ENCODE assay signal across 11 cellular contexts in the genomic region with DNA sequence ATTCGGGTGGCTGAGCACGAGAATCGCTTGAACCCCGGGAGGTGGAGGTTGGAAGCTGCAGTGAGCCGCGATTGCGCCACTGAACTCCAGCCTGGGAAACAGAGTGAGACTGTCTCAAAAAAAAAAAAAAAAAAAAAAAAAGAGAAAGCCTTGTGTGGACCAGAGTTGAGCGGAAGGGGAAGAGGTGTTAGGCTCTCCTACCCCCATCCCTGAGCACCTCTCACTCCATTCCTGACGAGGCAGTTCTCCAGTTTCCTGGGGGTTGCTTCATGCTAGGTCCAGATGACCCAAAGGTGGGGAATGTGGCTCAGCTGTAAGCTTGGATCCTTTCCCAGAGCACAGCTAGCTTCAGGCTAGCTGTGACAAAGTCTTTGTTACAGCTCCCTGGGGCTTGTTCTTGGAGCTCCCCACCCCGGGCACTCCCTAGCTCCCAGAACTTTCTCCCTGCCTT. TPM values are rescaled to one million over a fixed set of nuclear protein-coding genes. Genes with fewer than 3 reads are reported as not detected.
DNase-seq lines count a peak whose midpoint lies in the region; ATAC-seq and TF ChIP-seq lines count a peak whose summit lies in the region.
"Had no signal": no experiment of that assay in that cellular context is flagged by ENCODE, and none has a peak within 500 bp of the region (broad histone marks: within the 10 kb centered on the region; RNA-seq: fewer than 3 reads in every experiment).

No MANE protein-coding gene starts in this region.

- intact Hi-C loops in heart right ventricle (cut with DNase I) = loop anchor here in 1 of 10 donors (2.0 kb wide), 1 partner anchor 34 kb away; no protein-coding TSS in a partner anchor

- no peaks in the 10 kb centered on the region for H4K20me1 ChIP-seq in SK-N-SH (ENCODE audit: insufficient read depth)

- no peak overlapping the region for H2AFZ ChIP-seq in SK-N-SH (ENCODE audit: low read depth)

- H3K27ac Mint-ChIP-seq in activated CD8-positive, alpha-beta memory T cell treated with anti-CD3 and anti-CD28 coated beads, Interleukin-2, amount 10 ng/mL, durations not matched to agents 7 days and 5 days = no peak overlapping the region
- H3K27ac Mint-ChIP-seq: activated naive CD4-positive, alpha-beta T cell treated with anti-CD3 and anti-CD28 coated beads, Interleukin-2, amount 10 ng/mL, durations not matched to agents 7 days and 5 days; type B pancreatic cell had no signal

- H3K36me3 ChIP-seq in SK-N-SH (replicated peaks in 1 of 2; ENCODE audit: control insufficient read depth in 1 of 2, insufficient read depth in 2 of 2, low read length in 1 of 2) (no peaks in the 10 kb centered on the region), heart right ventricle (no peaks in the 10 kb centered on the region)

- no peak for TF ChIP-seq CTCF in SK-N-SH (IDR thresholded peaks at IDR 0.05)
- TF ChIP-seq CTCF in heart right ventricle (IDR thresholded peaks at IDR 0.05) = no peak

- H3K9me3 Mint-ChIP-seq in activated CD8-positive, alpha-beta memory T cell treated with anti-CD3 and anti-CD28 coated beads, Interleukin-2, amount 10 ng/mL, durations not matched to agents 7 days and 5 days (ENCODE audit: low read depth) = no peaks in the 10 kb centered on the region
- H3K9me3 Mint-ChIP-seq: activated naive CD4-positive, alpha-beta T cell treated with anti-CD3 and anti-CD28 coated beads, Interleukin-2, amount 10 ng/mL, durations not matched to agents 7 days and 5 days; type B pancreatic cell had no signal

- ATAC-seq in heart right ventricle (peak in 7 of 8 donors; percentile 58 to 90 (median 79)), HG03460 (IDR thresholded peaks at IDR 0.05; ENCODE audit: unreplicated experiment) (no peak), GM18520 (IDR thresholded peaks at IDR 0.05; ENCODE audit: unreplicated experiment) (no peak), GM21529 (IDR thresholded peaks at IDR 0.05; ENCODE audit: unreplicated experiment) (no peak)
- no peak for ATAC-seq in activated CD8-positive, alpha-beta memory T cell treated with anti-CD3 and anti-CD28 coated beads, Interleukin-2, amount 10 ng/mL, durations not matched to agents 7 days and 5 days

- H3K79me2 ChIP-seq in SK-N-SH (ENCODE audit: insufficient read depth) = no peaks in the 10 kb centered on the region

- WGBS in SK-N-SH (ENCODE audit: low lambda C conversion rate) = 21% methylated on average over 7 of the region's 10 CpGs
- WGBS in heart right ventricle, 2 donors = 33 to 41% methylated on average over 10 of the region's 10 CpGs

- no peak for TF ChIP-seq EP300 in SK-N-SH (IDR thresholded peaks at IDR 0.05; ENCODE audit: borderline replicate concordance in 1 of 2, low read depth in 1 of 2, low read length in 1 of 2)

- H3K9me2 ChIP-seq in SK-N-SH = no peaks in the 10 kb centered on the region

- no peaks in the 10 kb centered on the region; a peak in 2 of 4 replicates for H3K4me1 ChIP-seq in SK-N-SH (ENCODE audit: control insufficient read depth in 1 of 2, insufficient read depth in 2 of 2, low read depth in 1 of 2, low read length in 1 of 2)
- peaks cover 0 to 7% (median 0%) of the 10 kb centered on the region in 9 donors for H3K4me1 ChIP-seq in heart right ventricle

- no peak overlapping the region for H3K27ac ChIP-seq in SK-N-SH (ENCODE audit: low read depth in 2 of 2, low read length in 1 of 2)
- no peak overlapping the region for H3K27ac ChIP-seq in heart right ventricle

- CTCF ChIA-PET in SK-N-SH (lab: Yijun Ruan, JAX) = interaction anchor here (0.6 to 0.9 kb wide), 2 partner anchors 34 to 591 kb away, joined by 3 to 5 read pairs; no protein-coding TSS in a partner anchor
- CTCF ChIA-PET in activated CD8-positive, alpha-beta memory T cell treated with anti-CD3 and anti-CD28 coated beads, Interleukin-2, amount 10 ng/mL, durations not matched to agents 7 days and 5 days (lab: Charles Lee) = no interaction called here

- H3K4me2 ChIP-seq in SK-N-SH = no peak overlapping the region

- H3K9ac ChIP-seq in SK-N-SH = no peak overlapping the region

- no peaks in the 10 kb centered on the region for H3K36me3 Mint-ChIP-seq in activated CD8-positive, alpha-beta memory T cell treated with anti-CD3 and anti-CD28 coated beads, Interleukin-2, amount 10 ng/mL, durations not matched to agents 7 days and 5 days
- H3K36me3 Mint-ChIP-seq: activated naive CD4-positive, alpha-beta T cell treated with anti-CD3 and anti-CD28 coated beads, Interleukin-2, amount 10 ng/mL, durations not matched to agents 7 days and 5 days; type B pancreatic cell had no signal

- H3K4me3 ChIP-seq in SK-N-SH (ENCODE audit: low read depth in 2 of 2, low read length in 1 of 2) (no peak overlapping the region), heart right ventricle (no peak overlapping the region), skeletal muscle cell (ENCODE audit: low read depth, low read length) (no peak overlapping the region)

- DNase-seq in HCEC 1CT = peak; percentile 87
- DNase-seq in SK-N-SH = no peak
- peak in 1 of 2 donors; percentile 38 for DNase-seq in heart right ventricle
- DNase-seq in skeletal muscle cell (ENCODE audit: low read depth) = peak; percentile 79
- no peak for DNase-seq in activated CD8-positive, alpha-beta memory T cell treated with anti-CD3 and anti-CD28 coated beads, Interleukin-2, amount 10 ng/mL, durations not matched to agents 7 days and 5 days
- DNase-seq: activated naive CD4-positive, alpha-beta T cell treated with anti-CD3 and anti-CD28 coated beads, Interleukin-2, amount 10 ng/mL, durations not matched to agents 7 days and 5 days had no signal

- H3K9me3 ChIP-seq in SK-N-SH = no peaks in the 10 kb centered on the region
- peaks cover 0 to 7% (median 0%) of the 10 kb centered on the region in 11 donors for H3K9me3 ChIP-seq in heart right ventricle

- POLR2A ChIA-PET in SK-N-SH (lab: Yijun Ruan, JAX) = no interaction called here

- H3K27me3 Mint-ChIP-seq in activated CD8-positive, alpha-beta memory T cell treated with anti-CD3 and anti-CD28 coated beads, Interleukin-2, amount 10 ng/mL, durations not matched to agents 7 days and 5 days = peaks cover 40% of the 10 kb centered on the region

- no peaks in the 10 kb centered on the region for H3F3A ChIP-seq in SK-N-SH (replicated peaks; ENCODE audit: insufficient read depth)

- TF ChIP-seq RAD21 in SK-N-SH (IDR thresholded peaks at IDR 0.05; ENCODE audit: low read length) = no peak

- H3K4me3 Mint-ChIP-seq in activated CD8-positive, alpha-beta memory T cell treated with anti-CD3 and anti-CD28 coated beads, Interleukin-2, amount 10 ng/mL, durations not matched to agents 7 days and 5 days = no peak overlapping the region
- H3K4me3 Mint-ChIP-seq: activated naive CD4-positive, alpha-beta T cell treated with anti-CD3 and anti-CD28 coated beads, Interleukin-2, amount 10 ng/mL, durations not matched to agents 7 days and 5 days; neural crest cell; type B pancreatic cell had no signal

- peaks cover 3% of the 10 kb centered on the region for H3K4me1 Mint-ChIP-seq in activated CD8-positive, alpha-beta memory T cell treated with anti-CD3 and anti-CD28 coated beads, Interleukin-2, amount 10 ng/mL, durations not matched to agents 7 days and 5 days
- H3K4me1 Mint-ChIP-seq: neural crest cell had no signal

- H3K27me3 ChIP-seq in SK-N-SH (ENCODE audit: insufficient read depth) (no peaks in the 10 kb centered on the region), heart right ventricle (no peaks in the 10 kb centered on the region)

TF ChIP-seq in SK-N-SH, 30 proteins besides CTCF, POLR2A, EP300 and RAD21 (continues in another document):
- TF ChIP-seq YY1 (IDR thresholded peaks at IDR 0.05; ENCODE audit: low read depth) (no peak), NFIC (IDR thresholded peaks at IDR 0.05; ENCODE audit: borderline replicate concordance) (peak; percentile 48; the same call in 1 of the 2 replicates), EZH2phosphoT487 (IDR thresholded peaks at IDR 0.05; ENCODE audit: borderline replicate concordance, low read depth) (no peak), RXRA (IDR thresholded peaks at IDR 0.05; ENCODE audit: borderline replicate concordance, low read depth) (no peak), PBX3 (IDR thresholded peaks at IDR 0.05) (peak; percentile 17; the same call in 1 of the 2 replicates), MXI1 (IDR thresholded peaks at IDR 0.05; ENCODE audit: low read depth, low read length) (no peak)

RNA-seq across cellular contexts. Expression of gene DNAL4, which starts 8.8 kb away (rescaled TPM):
- polyA plus RNA-seq in SK-N-SH (2012; rRNA removed) (15.1 and 17.6 TPM in 2 replicates), heart right ventricle (10 to 100 TPM in 1 of 2 donors, 1 to 10 TPM in 1; 7.7 to 10.7 TPM)
- 10.3 and 13.3 TPM in 2 replicates for polyA plus RNA-seq in SK-N-SH (2012; cell fraction: cytosol; rRNA removed)
- polyA plus RNA-seq in SK-N-SH (2012; cell fraction: nucleus; rRNA removed) = 6.8 and 7.1 TPM in 2 replicates
- 10 to 100 TPM in 4 of 10 donors, 1 to 10 TPM in 6; 8.3 to 11.7 (median 9.9) TPM for total RNA-seq in heart right ventricle
- total RNA-seq in activated CD8-positive, alpha-beta memory T cell treated with anti-CD3 and anti-CD28 coated beads, Interleukin-2, amount 10 ng/mL, durations not matched to agents 7 days and 5 days = 1 to 10 TPM; 8.2 to 8.9 TPM

RNA-seq across cellular contexts. Expression of gene NPTXR, which starts 41.1 kb away (rescaled TPM):
- polyA plus RNA-seq in SK-N-SH (2012; rRNA removed) = 1.1 and 1.2 TPM in 2 replicates
- polyA plus RNA-seq in SK-N-SH (2012; cell fraction: cytosol; rRNA removed) = 0.72 and 1.3 TPM in 2 replicates
- 1.2 and 1.6 TPM in 2 replicates for polyA plus RNA-seq in SK-N-SH (2012; cell fraction: nucleus; rRNA removed)
- 10 to 100 TPM; 14.7 to 32.9 (median 24.0) TPM for total RNA-seq in heart right ventricle
- 1 to 10 TPM; 8.6 to 9.2 TPM for polyA plus RNA-seq in heart right ventricle
- total RNA-seq in activated CD8-positive, alpha-beta memory T cell treated with anti-CD3 and anti-CD28 coated beads, Interleukin-2, amount 10 ng/mL, durations not matched to agents 7 days and 5 days = 1 to 10 TPM in 1 of 2 experiments, under 1 TPM in 1; 0.96 to 2.4 TPM

RNA-seq across cellular contexts. Expression of gene SUN2, which starts 46.9 kb away (rescaled TPM):
- polyA plus RNA-seq in SK-N-SH (2012; rRNA removed) (9.0 and 10.2 TPM in 2 replicates), heart right ventricle (100 to 1,000 TPM in 1 of 2 donors, 10 to 100 TPM in 1; 38.6 to 112 TPM)
- polyA plus RNA-seq in SK-N-SH (2012; cell fraction: cytosol; rRNA removed) = 3.8 and 7.1 TPM in 2 replicates
- polyA plus RNA-seq in SK-N-SH (2012; cell fraction: nucleus; rRNA removed) = 13.5 and 20.8 TPM in 2 replicates
- 100 to 1,000 TPM in 5 of 10 donors, 10 to 100 TPM in 5; 70.2 to 178 (median 97.2) TPM for total RNA-seq in heart right ventricle
- total RNA-seq in activated CD8-positive, alpha-beta memory T cell treated with anti-CD3 and anti-CD28 coated beads, Interleukin-2, amount 10 ng/mL, durations not matched to agents 7 days and 5 days = 100 to 1,000 TPM; 320 to 412 TPM

Comparison
In these comparisons a context has a peak if more than half of its experiments do, and no peak if none do; other contexts are left out.
1. DNase-seq: peak in HCEC 1CT (single experiment) and skeletal muscle cell (single experiment); none in SK-N-SH (single experiment) and activated CD8-positive, alpha-beta memory T cell treated with anti-CD3 and anti-CD28 coated beads, Interleukin-2, amount 10 ng/mL, durations not matched to agents 7 days and 5 days (single experiment).
2. ATAC-seq: peak in heart right ventricle (7 of 8); none in activated CD8-positive, alpha-beta memory T cell treated with anti-CD3 and anti-CD28 coated beads, Interleukin-2, amount 10 ng/mL, durations not matched to agents 7 days and 5 days (single experiment), HG03460 (single experiment), GM18520 (single experiment) and GM21529 (single experiment).
3. RNA of gene NPTXR, which starts 41.1 kb away (total RNA-seq): 14.7 to 32.9 TPM in heart right ventricle; 0.96 to 2.4 TPM in activated CD8-positive, alpha-beta memory T cell treated with anti-CD3 and anti-CD28 coated beads, Interleukin-2, amount 10 ng/mL, durations not matched to agents 7 days and 5 days; every median in the first group is over 4 times any median in the second.